Comparison of ENCODE assay signal across 1 cellular context in genomic region chr4:39048291-39048690, GRCh38.
TF ChIP-seq lines count a peak whose summit lies in the region.

No MANE protein-coding gene starts in this region.

TF ChIP-seq in H1, 55 proteins besides CTCF, POLR2A, EP300 and RAD21:
- TF ChIP-seq SP1 (IDR thresholded peaks at IDR 0.05; ENCODE audit: low read depth, low read length) (no peak), CBX8 (IDR thresholded peaks at IDR 0.05; ENCODE audit: borderline replicate concordance, low read depth, low read length) (no peak), CHD7 (IDR thresholded peaks at IDR 0.05; ENCODE audit: insufficient replicate concordance, low read length) (no peak), BCL11A (IDR thresholded peaks at IDR 0.05; ENCODE audit: low read depth in 2 of 2, low read length in 2 of 2) (no peak), SIRT6 (IDR thresholded peaks at IDR 0.05; ENCODE audit: low read length) (no peak), CBX5 (IDR thresholded peaks at IDR 0.05; ENCODE audit: low read depth, low read length) (no peak), KDM5A (IDR thresholded peaks at IDR 0.05; ENCODE audit: low read length) (no peak), SP4 (IDR thresholded peaks at IDR 0.05; ENCODE audit: low read length) (no peak), E2F6 (IDR thresholded peaks at IDR 0.05) (no peak)
